15 cellular contexts compared by ENCODE assay signal in genomic region chr16:81492307-81492706, GRCh38. TPM values are rescaled to one million over a fixed set of nuclear protein-coding genes. Genes with fewer than 3 reads are reported as not detected.
DNase-seq lines count a peak whose midpoint lies in the region; ATAC-seq and TF ChIP-seq lines count a peak whose summit lies in the region.
"Had no signal": no experiment of that assay in that cellular context is flagged by ENCODE, and none has a peak within 500 bp of the region (broad histone marks: within the 10 kb centered on the region; RNA-seq: fewer than 3 reads in every experiment).

No MANE protein-coding gene starts in this region.

- no peaks in the 10 kb centered on the region for H3K27me3 Mint-ChIP-seq in dendritic cell treated with granulocyte-macrophage colony-stimulating factor and Interleukin-4, amounts not matched to agents 40 ng/mL and 50 ng/mL, for 4 days
- H3K27me3 Mint-ChIP-seq: stimulated activated naive CD8-positive, alpha-beta T cell treated with anti-CD3 and anti-CD28 coated beads, Interleukin-15, Interleukin-2, amounts not matched to agents 100 ng/mL and 50 ng/mL, for 24 hours had no signal

- 81 to 83% methylated on average over 3 to 11 of the region's 11 CpGs for whole genome bisulfite sequencing in transverse colon (ENCODE audit: low coverage in 1 of 2), 2 donors

- in situ Hi-C loops in transverse colon (cut with MboI; ENCODE audit: low pct_ligation_motif_present in 1 of 4, low pct_unique_long_range_greater_than_20kb in 1 of 4, low sequenced_read_pairs in 3 of 4), result no loop called here

- no peak for TF ChIP-seq POLR2A in transverse colon (IDR thresholded peaks at IDR 0.05)

- DNase-seq in NCI-H1092 treated with DMSO at 0.1 percent for 48 hours (lab: John Stamatoyannopoulos, UW) (peak; percentile 31), NCI-H1092 (lab: John Stamatoyannopoulos, UW) (no peak), lung microvascular endothelial cell (ENCODE audit: low read depth in 2 of 2) (peak; percentile 34 to 48), transverse colon (no peak), SW480 (ENCODE audit: low spot score) (no peak)
- DNase-seq in stimulated activated CD4-positive, alpha-beta T cell treated with anti-CD3 and anti-CD28 coated beads, Interleukin-4, amount 100 ng/mL, for 24 hours, result no peak
- DNase-seq: activated naive CD4-positive, alpha-beta T cell; OCI-M1; stimulated activated CD4-positive, alpha-beta T cell treated with anti-CD3 and anti-CD28 coated beads, Interleukin-15, amount 100 ng/mL, for 24 hours; WERI-Rb-1 had no signal

- H3K9me3 Mint-ChIP-seq in dendritic cell treated with granulocyte-macrophage colony-stimulating factor and Interleukin-4, amounts not matched to agents 40 ng/mL and 50 ng/mL, for 4 days, result no peaks in the 10 kb centered on the region
- H3K9me3 Mint-ChIP-seq: stimulated activated naive CD8-positive, alpha-beta T cell treated with anti-CD3 and anti-CD28 coated beads, Interleukin-15, Interleukin-2, amounts not matched to agents 100 ng/mL and 50 ng/mL, for 24 hours had no signal

- H3K9me3 ChIP-seq in transverse colon, result no peaks in the 10 kb centered on the region

- no peak overlapping the region for H3K4me3 ChIP-seq in transverse colon
- H3K4me3 ChIP-seq: lung had no signal

- intact Hi-C loops in dendritic cell treated with granulocyte-macrophage colony-stimulating factor and Interleukin-4, amounts not matched to agents 40 ng/mL and 50 ng/mL, for 4 days (cut with micrococcal nuclease), result no loop called here
- intact Hi-C loops in transverse colon (cut with DNase I; ENCODE audit: low total_unique reads), result no loop called here

- H3K4me1 ChIP-seq in transverse colon, result peaks cover 6 to 62% (median 27%) of the 10 kb centered on the region in 4 donors

- H3K4me1 Mint-ChIP-seq in dendritic cell treated with granulocyte-macrophage colony-stimulating factor and Interleukin-4, amounts not matched to agents 40 ng/mL and 50 ng/mL, for 4 days (ENCODE audit: low read depth), result peaks cover 95% of the 10 kb centered on the region

- H3K27me3 ChIP-seq in transverse colon, result no peaks in the 10 kb centered on the region

- H3K4me3 Mint-ChIP-seq in dendritic cell treated with granulocyte-macrophage colony-stimulating factor and Interleukin-4, amounts not matched to agents 40 ng/mL and 50 ng/mL, for 4 days, result no peak overlapping the region
- H3K4me3 Mint-ChIP-seq: stimulated activated naive CD8-positive, alpha-beta T cell treated with anti-CD3 and anti-CD28 coated beads, Interleukin-15, Interleukin-2, amounts not matched to agents 100 ng/mL and 50 ng/mL, for 24 hours had no signal

- TF ChIP-seq CTCF in transverse colon (IDR thresholded peaks at IDR 0.05), result no peak

- no peak for TF ChIP-seq EP300 in transverse colon (IDR thresholded peaks at IDR 0.05; ENCODE audit: low read depth)

- no peaks in the 10 kb centered on the region for H3K36me3 ChIP-seq in transverse colon
- H3K36me3 ChIP-seq: WERI-Rb-1 had no signal

- H3K36me3 Mint-ChIP-seq in dendritic cell treated with granulocyte-macrophage colony-stimulating factor and Interleukin-4, amounts not matched to agents 40 ng/mL and 50 ng/mL, for 4 days (ENCODE audit: low read depth), result peaks cover 66% of the 10 kb centered on the region

- H3K27ac Mint-ChIP-seq in dendritic cell treated with granulocyte-macrophage colony-stimulating factor and Interleukin-4, amounts not matched to agents 40 ng/mL and 50 ng/mL, for 4 days, result peak overlapping the region; percentile 55
- H3K27ac Mint-ChIP-seq: stimulated activated naive CD8-positive, alpha-beta T cell treated with anti-CD3 and anti-CD28 coated beads, Interleukin-15, Interleukin-2, amounts not matched to agents 100 ng/mL and 50 ng/mL, for 24 hours had no signal

- no peak for ATAC-seq in HG03095 (IDR thresholded peaks at IDR 0.05; ENCODE audit: unreplicated experiment)

- peak overlapping the region; percentile 36 to 55 (median 45) for H3K27ac ChIP-seq in transverse colon
- H3K27ac ChIP-seq: 22Rv1, WERI-Rb-1 had no signal

RNA-seq across cellular contexts. Expression of gene CMIP, which starts 47.7 kb away (rescaled TPM):
- 8.5 and 10.3 TPM in 2 replicates for total RNA-seq in lung microvascular endothelial cell
- total RNA-seq in transverse colon, result 10 to 100 TPM; 40.0 to 69.6 (median 47.0) TPM

Comparison
In these comparisons a context has a peak if more than half of its experiments do, and no peak if none do; other contexts are left out.
1. DNase-seq: peak in NCI-H1092 treated with DMSO at 0.1 percent for 48 hours (single experiment) and lung microvascular endothelial cell (2 of 2); none in NCI-H1092 (single experiment), transverse colon (single experiment), stimulated activated CD4-positive, alpha-beta T cell treated with anti-CD3 and anti-CD28 coated beads, Interleukin-4, amount 100 ng/mL, for 24 hours (single experiment) and SW480 (single experiment).